In the genomic region with DNA sequence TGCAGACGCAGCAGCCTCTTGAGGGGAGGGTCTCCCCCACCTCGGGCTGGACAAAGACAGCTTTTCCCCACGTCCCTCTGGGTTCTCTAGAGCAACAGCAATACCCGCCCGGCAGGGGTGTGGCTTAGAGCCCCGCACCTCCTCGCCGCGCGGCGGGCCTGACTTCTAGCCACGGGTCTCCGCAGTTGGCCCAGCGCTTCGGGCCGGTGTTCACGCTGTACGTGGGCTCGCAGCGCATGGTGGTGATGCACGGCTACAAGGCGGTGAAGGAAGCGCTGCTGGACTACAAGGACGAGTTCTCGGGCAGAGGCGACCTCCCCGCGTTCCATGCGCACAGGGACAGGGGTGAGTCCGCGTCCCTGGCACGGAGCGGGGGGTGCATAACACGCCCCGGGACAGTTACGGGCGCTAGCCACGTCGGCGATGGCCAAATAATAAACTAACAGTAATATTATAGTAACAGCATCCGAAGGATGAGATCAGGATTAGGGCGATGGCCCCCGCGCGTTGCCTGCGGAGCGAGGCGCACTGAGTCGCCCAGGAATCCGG, we compare ENCODE assay signal across 1 cellular context.
TF ChIP-seq lines count a peak whose summit lies in the region.

No MANE protein-coding gene starts in this region.

TF ChIP-seq in SK-N-SH, 30 proteins besides CTCF, POLR2A, EP300 and RAD21:
- TF ChIP-seq REST (IDR thresholded peaks at IDR 0.05; ENCODE audit: low read depth, low read length) (no peak), MEF2A (IDR thresholded peaks at IDR 0.05; ENCODE audit: borderline replicate concordance, low read depth) (no peak)
- TF ChIP-seq, protein P1, sequence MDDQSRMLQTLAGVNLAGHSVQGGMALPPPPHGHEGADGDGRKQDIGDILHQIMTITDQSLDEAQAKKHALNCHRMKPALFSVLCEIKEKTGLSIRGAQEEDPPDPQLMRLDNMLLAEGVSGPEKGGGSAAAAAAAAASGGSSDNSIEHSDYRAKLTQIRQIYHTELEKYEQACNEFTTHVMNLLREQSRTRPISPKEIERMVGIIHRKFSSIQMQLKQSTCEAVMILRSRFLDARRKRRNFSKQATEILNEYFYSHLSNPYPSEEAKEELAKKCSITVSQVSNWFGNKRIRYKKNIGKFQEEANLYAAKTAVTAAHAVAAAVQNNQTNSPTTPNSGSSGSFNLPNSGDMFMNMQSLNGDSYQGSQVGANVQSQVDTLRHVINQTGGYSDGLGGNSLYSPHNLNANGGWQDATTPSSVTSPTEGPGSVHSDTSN (IDR thresholded peaks at IDR 0.05): no peak
